8 cellular contexts compared by ENCODE assay signal in the genomic region with DNA sequence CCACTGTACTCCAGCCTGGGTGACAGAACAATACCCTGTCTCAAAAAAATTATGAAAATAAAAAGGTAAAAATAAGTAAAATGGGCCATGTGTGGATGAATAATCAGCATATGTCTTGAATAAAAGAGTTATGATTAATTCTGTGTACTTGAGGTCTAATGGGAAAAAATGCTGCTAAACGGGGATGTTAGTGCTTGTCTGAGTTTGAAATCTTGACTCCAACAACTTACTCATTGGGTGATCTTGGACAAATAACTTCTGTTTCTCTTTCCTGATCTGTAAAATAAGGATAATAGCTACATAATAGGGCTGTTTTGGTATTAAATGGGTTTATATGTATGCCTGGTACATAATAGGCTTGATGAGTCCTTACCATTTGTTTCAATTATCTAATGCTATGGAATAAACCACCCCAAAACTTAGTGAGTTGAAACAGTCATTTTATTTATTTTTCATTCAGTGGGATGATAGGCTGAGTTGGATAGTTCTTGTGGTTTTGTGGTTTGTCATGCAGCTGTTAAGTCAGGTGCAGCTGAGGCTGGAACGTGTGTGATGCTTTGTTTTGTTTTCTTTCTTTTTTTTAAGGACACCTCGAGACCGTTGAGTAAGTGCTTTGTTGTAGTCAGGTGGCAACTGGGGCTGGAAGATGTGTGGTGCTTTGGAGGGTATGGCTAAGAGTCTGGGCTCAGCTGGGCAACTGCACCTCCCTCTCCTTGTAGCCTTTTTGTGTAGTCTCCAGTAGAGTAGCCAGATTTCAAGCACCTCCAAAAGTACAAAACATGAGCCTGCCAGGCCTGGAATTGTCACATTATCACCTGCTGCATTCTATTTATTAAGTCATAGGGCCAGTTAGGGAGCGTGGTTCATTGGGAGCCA. TPM values are rescaled to one million over a fixed set of nuclear protein-coding genes. Genes with fewer than 3 reads are reported as not detected.
DNase-seq lines count a peak whose midpoint lies in the region; ATAC-seq and TF ChIP-seq lines count a peak whose summit lies in the region.

No MANE protein-coding gene starts in this region.

- H3K27me3 Mint-ChIP-seq in CD14-positive monocyte (ENCODE audit: low read depth in 3 of 3) = peaks cover 0 to 4% (median 3%) of the 10 kb centered on the region in 3 donors

- H3K27ac ChIP-seq in psoas muscle (peak overlapping the region; percentile 79), tibial nerve (peak overlapping the region in 1 of 4 donors; percentile 36)

- H3K4me3 ChIP-seq in astrocyte of the spinal cord (ENCODE audit: low read depth, low read length) = no peak overlapping the region
- peak overlapping the region; percentile 20 for H3K4me3 ChIP-seq in psoas muscle
- no peak overlapping the region for H3K4me3 ChIP-seq in tibial nerve

- H3K4me1 ChIP-seq in psoas muscle = peaks cover 50% of the 10 kb centered on the region
- peaks cover 0 to 42% (median 22%) of the 10 kb centered on the region in 4 donors for H3K4me1 ChIP-seq in tibial nerve

- no peak for TF ChIP-seq POLR2A in tibial nerve (IDR thresholded peaks at IDR 0.05)

- no peak for TF ChIP-seq EP300 in tibial nerve (IDR thresholded peaks at IDR 0.05)

- peak overlapping the region in 1 of 2 donors; percentile 3 for H3K4me3 Mint-ChIP-seq in CD14-positive monocyte

- no peaks in the 10 kb centered on the region for H3K9me3 ChIP-seq in psoas muscle
- H3K9me3 ChIP-seq in tibial nerve = no peaks in the 10 kb centered on the region

- TF ChIP-seq CTCF in CD14-positive monocyte (IDR thresholded peaks at IDR 0.05) (no peak), astrocyte of the spinal cord (IDR thresholded peaks at IDR 0.05; ENCODE audit: low read depth, low read length) (no peak), psoas muscle (IDR thresholded peaks at IDR 0.05) (no peak), tibial nerve (IDR thresholded peaks at IDR 0.05) (no peak)

- H3K27ac Mint-ChIP-seq in CD14-positive monocyte = peak overlapping the region; percentile 55 to 93 (median 80)

- peaks cover 40 to 52% of the 10 kb centered on the region in 2 donors for H3K36me3 Mint-ChIP-seq in CD14-positive monocyte

- 33 to 43% (median 39%) methylated on average over 5 of the region's 5 CpGs for whole genome bisulfite sequencing in psoas muscle, 3 donors
- 57 to 62% methylated on average over 5 of the region's 5 CpGs for WGBS in tibial nerve, 2 donors

- intact Hi-C loops in CD14-positive monocyte (cut with micrococcal nuclease) (no loop called here), psoas muscle (cut with DNase I) (no loop called here)

- H3K4me1 Mint-ChIP-seq in CD14-positive monocyte = peaks cover 53% of the 10 kb centered on the region

- H3K9me3 Mint-ChIP-seq in CD14-positive monocyte = peaks cover 5 to 18% (median 12%) of the 10 kb centered on the region in 7 donors

- H3K27me3 ChIP-seq in psoas muscle (ENCODE audit: insufficient read depth in 3 of 3, low read length in 2 of 3) (no peaks in the 10 kb centered on the region), tibial nerve (no peaks in the 10 kb centered on the region)

- DNase-seq in CD14-positive monocyte (ENCODE audit: low spot score) (peak; percentile 64), RPMI7951 (ENCODE audit: low read depth) (peak; percentile 72), astrocyte of the spinal cord (ENCODE audit: low read depth, low spot score) (peak; percentile 74), psoas muscle (no peak), tibial nerve (ENCODE audit: low spot score in 2 of 2) (no peak), iPS-NIHi7 (ENCODE audit: extremely low spot score) (no peak)

- peaks cover 4 to 23% of the 10 kb centered on the region in 2 donors for H3K36me3 ChIP-seq in psoas muscle (ENCODE audit: insufficient read depth in 1 of 2, low read depth in 1 of 2)
- peaks cover 0 to 39% (median 9%) of the 10 kb centered on the region in 3 donors for H3K36me3 ChIP-seq in tibial nerve

- in situ Hi-C loops in astrocyte of the spinal cord (cut with HindIII; ENCODE audit: low sequenced_read_pairs) = no loop called here

- ATAC-seq in GM18909 (IDR thresholded peaks at IDR 0.05; ENCODE audit: poor library complexity, unreplicated experiment) = peak; percentile 41
- peak; percentile 57 for ATAC-seq in HG03280 (IDR thresholded peaks at IDR 0.05; ENCODE audit: unreplicated experiment)
- peak; percentile 34 to 61 (median 53) for ATAC-seq in psoas muscle

RNA-seq across cellular contexts. Expression of a gene that starts 4.9 kb away (rescaled TPM):
- polyA plus RNA-seq in CD14-positive monocyte = 10 to 100 TPM in 1 of 2 donors, 1 to 10 TPM in 1; 7.8 to 10.2 TPM
- 4.6 and 9.1 TPM in 2 replicates for total RNA-seq in RPMI7951 (2014; rRNA removed; shearing (Covaris generic))
- total RNA-seq in psoas muscle = 10 to 100 TPM; 33.4 to 67.0 (median 41.1) TPM
- 1 to 10 TPM; 5.0 to 8.3 (median 6.5) TPM for polyA plus RNA-seq in psoas muscle
- 100 to 1,000 TPM in 2 of 4 donors, 10 to 100 TPM in 2; 83.0 to 113 (median 101) TPM for total RNA-seq in tibial nerve

RNA-seq across cellular contexts. Expression of a gene that starts 26.5 kb away (rescaled TPM):
- polyA plus RNA-seq in CD14-positive monocyte (under 1 TPM in 1 of 2 donors, not detected in 1; 0.04 TPM), psoas muscle (1 to 10 TPM; 1.9 to 3.9 (median 1.9) TPM)
- 0.49 and 1.1 TPM in 2 replicates for total RNA-seq in RPMI7951 (2014; rRNA removed; shearing (Covaris generic))
- total RNA-seq in psoas muscle (10 to 100 TPM in 3 of 4 donors, 1 to 10 TPM in 1; 8.2 to 20.9 (median 13.9) TPM), tibial nerve (10 to 100 TPM; 18.0 to 67.2 (median 32.5) TPM)

Comparison
In these comparisons a context has a peak if more than half of its experiments do, and no peak if none do; other contexts are left out.
1. DNase-seq: peak in CD14-positive monocyte (single experiment), RPMI7951 (single experiment) and astrocyte of the spinal cord (single experiment); none in psoas muscle (0 of 2), tibial nerve (0 of 2) and iPS-NIHi7 (single experiment).
2. Peak in every context shown above with its lines, with median percentiles within 50 percentile points of each other: ATAC-seq.